Comparison of ENCODE assay signal across 1 cellular context in genomic region chr2:70565039-70565731, GRCh38.
TF ChIP-seq lines count a peak whose summit lies in the region.

No MANE protein-coding gene starts in this region.

TF ChIP-seq in HepG2, 621 proteins besides CTCF, POLR2A, EP300 and RAD21 (continued from another document and continues in another):
- TF ChIP-seq PATZ1 (CRISPR knock-in tag; IDR thresholded peaks at IDR 0.05) (peak; percentile 54), ZNF138 (CRISPR knock-in tag; IDR thresholded peaks at IDR 0.05; ENCODE audit: low read depth) (no peak), ZFP36 (IDR thresholded peaks at IDR 0.05; ENCODE audit: borderline replicate concordance, low read depth, low read length, partially characterized antibody) (no peak), IKZF4 (CRISPR knock-in tag; IDR thresholded peaks at IDR 0.05; ENCODE audit: borderline replicate concordance, low read depth, not compliant biosample characterization) (no peak), MEIS2 (CRISPR knock-in tag; IDR thresholded peaks at IDR 0.05) (peak; percentile 63), FOXA1 (IDR thresholded peaks at IDR 0.05) (peak; percentile 68), FOXA1 (CRISPR knock-in tag; IDR thresholded peaks at IDR 0.05) (peak; percentile 94), ZNF136 (CRISPR knock-in tag; IDR thresholded peaks at IDR 0.05; ENCODE audit: low read depth) (no peak), ZNF564 (CRISPR knock-in tag; IDR thresholded peaks at IDR 0.05) (no peak), POGK (CRISPR knock-in tag; conservative IDR thresholded peaks at IDR 0.05) (peak; percentile 20; the same call in 1 of the 2 replicates), SALL2 (CRISPR knock-in tag; IDR thresholded peaks at IDR 0.05) (peak; percentile 64; the same call in 1 of the 2 replicates), ZNF629 (CRISPR knock-in tag; conservative IDR thresholded peaks at IDR 0.05) (peak; percentile 65), ASH2L (IDR thresholded peaks at IDR 0.05; ENCODE audit: insufficient read length, low read depth, low read length) (peak; percentile 90), ZNF180 (CRISPR knock-in tag; IDR thresholded peaks at IDR 0.05; ENCODE audit: borderline replicate concordance, low read depth) (no peak), REST (IDR thresholded peaks at IDR 0.05; ENCODE audit: borderline replicate concordance in 1 of 2, low read depth in 1 of 2, low read length in 2 of 2) (peak in 1 of 2 experiments; percentile 68; a peak in 2 of 4 replicates), ZNF318 (CRISPR knock-in tag; IDR thresholded peaks at IDR 0.05) (no peak), CENPT (CRISPR knock-in tag; IDR thresholded peaks at IDR 0.05; ENCODE audit: low read depth) (no peak), HDAC2 (CRISPR knock-in tag; IDR thresholded peaks at IDR 0.05) (peak; percentile 88), PHF21A (CRISPR knock-in tag; IDR thresholded peaks at IDR 0.05) (peak; percentile 93), DDIT3 (CRISPR knock-in tag; IDR thresholded peaks at IDR 0.05) (no peak), NR1H2 (CRISPR knock-in tag; IDR thresholded peaks at IDR 0.05; ENCODE audit: borderline replicate concordance, low read depth) (no peak), GFI1 (CRISPR knock-in tag; IDR thresholded peaks at IDR 0.05; ENCODE audit: borderline replicate concordance) (peak; percentile 41; the same call in 1 of the 2 replicates), HMG20A (CRISPR knock-in tag; IDR thresholded peaks at IDR 0.05; ENCODE audit: borderline replicate concordance) (peak; percentile 86), ZNF350 (CRISPR knock-in tag; IDR thresholded peaks at IDR 0.05; ENCODE audit: borderline replicate concordance, low read depth) (peak; percentile 72; the same call in 1 of the 2 replicates), E2F5 (CRISPR knock-in tag; conservative IDR thresholded peaks at IDR 0.05) (no peak), ZNF652 (CRISPR knock-in tag; IDR thresholded peaks at IDR 0.05; ENCODE audit: borderline replicate concordance, low read depth) (peak; percentile 42; the same call in 1 of the 2 replicates), MXD4 (CRISPR knock-in tag; IDR thresholded peaks at IDR 0.05) (0 out of 2 replicates have a peak, but pooled peaks have one; percentile 49), HHEX (CRISPR knock-in tag; IDR thresholded peaks at IDR 0.05) (no peak), HNF1A (IDR thresholded peaks at IDR 0.05; ENCODE audit: low read depth) (peak; percentile 35; the same call in 1 of the 2 replicates), HNF1A (CRISPR knock-in tag; IDR thresholded peaks at IDR 0.05; ENCODE audit: borderline replicate concordance) (peak; percentile 64; the same call in 1 of the 2 replicates), ZBTB26 (CRISPR knock-in tag; IDR thresholded peaks at IDR 0.05; ENCODE audit: borderline replicate concordance) (no peak; the same call in 1 of the 2 replicates), ZNF713 (CRISPR knock-in tag; IDR thresholded peaks at IDR 0.05) (no peak), KAT8 (CRISPR knock-in tag; IDR thresholded peaks at IDR 0.05) (peak; percentile 82), POLR2G (IDR thresholded peaks at IDR 0.05; ENCODE audit: low read depth, low read length) (peak; percentile 48), KLF13 (CRISPR knock-in tag; IDR thresholded peaks at IDR 0.05) (no peak), CCDC6 (CRISPR knock-in tag; IDR thresholded peaks at IDR 0.05) (peak; percentile 30; the same call in 1 of the 2 replicates), ZZZ3 (CRISPR knock-in tag; IDR thresholded peaks at IDR 0.05; ENCODE audit: borderline replicate concordance) (no peak)
